In genomic region chr6:99424022-99424421, GRCh38 we compare ENCODE assay signal across 8 cellular contexts. TPM values are rescaled to one million over a fixed set of nuclear protein-coding genes. Genes with fewer than 3 reads are reported as not detected.
DNase-seq lines count a peak whose midpoint lies in the region; ATAC-seq and TF ChIP-seq lines count a peak whose summit lies in the region.

No MANE protein-coding gene starts in this region.

- intact Hi-C loops in left ventricle myocardium superior (cut with micrococcal nuclease), result no loop called here

- H3K27me3 Mint-ChIP-seq in brain (peaks cover 16% of the 10 kb centered on the region), mesothelial cell of epicardium (ENCODE audit: low read depth) (no peaks in the 10 kb centered on the region)

- H3K27ac ChIP-seq in cardiac muscle cell (no peak overlapping the region), urinary bladder (ENCODE audit: low read depth) (no peak overlapping the region)

- H3K27me3 ChIP-seq in cardiac muscle cell, result no peaks in the 10 kb centered on the region

- H3K36me3 ChIP-seq in cardiac muscle cell (no peaks in the 10 kb centered on the region), urinary bladder (ENCODE audit: insufficient read depth) (peaks cover 2% of the 10 kb centered on the region)

- no peak for ATAC-seq in left ventricle myocardium superior

- TF ChIP-seq CTCF in cardiac muscle cell (IDR thresholded peaks at IDR 0.05; ENCODE audit: low read depth, low read length) (no peak), brain (conservative IDR thresholded peaks at IDR 0.05) (no peak), mesothelial cell of epicardium (IDR thresholded peaks at IDR 0.05; ENCODE audit: unreplicated experiment) (no peak)

- H3K4me3 Mint-ChIP-seq in brain (peak overlapping the region; percentile 94 to 99 (median 96)), mesothelial cell of epicardium (peak overlapping the region; percentile 99)

- H3K27ac Mint-ChIP-seq in brain (peak overlapping the region in 4 of 5 experiments; percentile 48 to 99 (median 71)), mesothelial cell of epicardium (peak overlapping the region; percentile 32)

- H3K4me1 ChIP-seq in cardiac muscle cell (ENCODE audit: low read depth), result peaks cover 12% of the 10 kb centered on the region
- H3K4me1 ChIP-seq in urinary bladder (ENCODE audit: insufficient read depth), result no peaks in the 10 kb centered on the region

- DNase-seq in cardiac muscle cell (ENCODE audit: low read depth in 1 of 2, low spot score in 1 of 2), result no peak
- DNase-seq in left ventricle myocardium superior, result no peak
- no peak for DNase-seq in mesothelial cell of epicardium (ENCODE audit: low spot score in 2 of 2, unreplicated experiment in 2 of 2)
- DNase-seq in NCI-H510A (lab: John Stamatoyannopoulos, UW), result no peak
- no peak for DNase-seq in ecto neural progenitor cell (ENCODE audit: low spot score)
- DNase-seq in stimulated activated CD4-positive, alpha-beta T cell treated with anti-CD3 and anti-CD28 coated beads, Interleukin-4, amount 100 ng/mL, for 1 hour, result no peak

- peaks cover 78% of the 10 kb centered on the region for H3K4me1 Mint-ChIP-seq in brain
- H3K4me1 Mint-ChIP-seq in mesothelial cell of epicardium, result peaks cover 59% of the 10 kb centered on the region

- H3K4me3 ChIP-seq in cardiac muscle cell (peak overlapping the region; percentile 55), urinary bladder (ENCODE audit: low read depth, low read length) (peak overlapping the region; percentile 54)

- 51% methylated on average over 5 of the region's 5 CpGs for WGBS in urinary bladder

- no peaks in the 10 kb centered on the region for H3K9me3 ChIP-seq in cardiac muscle cell (ENCODE audit: low read depth)

- H3K9me3 Mint-ChIP-seq in brain (peaks cover 0 to 4% (median 0%) of the 10 kb centered on the region in 5 experiments), mesothelial cell of epicardium (no peaks in the 10 kb centered on the region)

- H3K36me3 Mint-ChIP-seq in brain, result peaks cover 31% of the 10 kb centered on the region
- H3K36me3 Mint-ChIP-seq in mesothelial cell of epicardium, result peaks cover 12% of the 10 kb centered on the region

RNA-seq across cellular contexts. Expression of gene PNISR, which starts 1.1 kb away (rescaled TPM):
- total RNA-seq in cardiac muscle cell (84.6 and 217 TPM in 2 replicates), left ventricle myocardium superior (54.6 TPM), mesothelial cell of epicardium (194 to 206 TPM (median 203 TPM) in 3 replicates), urinary bladder (268 TPM)
- polyA plus RNA-seq in cardiac muscle cell (175 and 298 TPM in 2 replicates), brain (ENCODE audit: insufficient read depth, low read depth, low replicate concordance) (21.3 TPM), urinary bladder (63.5 TPM)

RNA-seq across cellular contexts. Expression of gene COQ3, which starts 30.0 kb away (rescaled TPM):
- 4.6 and 5.1 TPM in 2 replicates for total RNA-seq in cardiac muscle cell
- 14.8 and 15.4 TPM in 2 replicates for polyA plus RNA-seq in cardiac muscle cell
- 33.8 TPM for total RNA-seq in left ventricle myocardium superior
- polyA plus RNA-seq in brain (ENCODE audit: insufficient read depth, low read depth, low replicate concordance), result 14.4 TPM
- 4.9 to 6.1 TPM (median 5.6 TPM) in 3 replicates for total RNA-seq in mesothelial cell of epicardium
- 4.8 TPM for total RNA-seq in urinary bladder
- 10.8 TPM for polyA plus RNA-seq in urinary bladder
